8 cellular contexts compared by ENCODE assay signal in genomic region chr7:102512642-102513221, GRCh38. TPM values are rescaled to one million over a fixed set of nuclear protein-coding genes. Genes with fewer than 3 reads are reported as not detected.
DNase-seq lines count a peak whose midpoint lies in the region; ATAC-seq and TF ChIP-seq lines count a peak whose summit lies in the region.
"Not testable (repeated sequence)": the region's sequence is repeated elsewhere in the genome, so short reads cannot be mapped to it uniquely, and the experiment has no call there.

No MANE protein-coding gene starts in this region.

- not testable (repeated sequence) for H2AFZ ChIP-seq in mammary epithelial cell (ENCODE audit: low read depth, low read length)

- TF ChIP-seq CTCF in WERI-Rb-1 (IDR thresholded peaks at IDR 0.05; ENCODE audit: low read depth, low read length); mammary epithelial cell (conservative IDR thresholded peaks at IDR 0.05 in 1 of 2, IDR thresholded peaks at IDR 0.05 in 1 of 2; ENCODE audit: extremely low read depth in 1 of 2, insufficient read depth in 1 of 2, low read depth in 1 of 2, low read length in 2 of 2); fibroblast of villous mesenchyme (IDR thresholded peaks at IDR 0.05; ENCODE audit: insufficient read depth, low read depth, low read length); left lung (IDR thresholded peaks at IDR 0.05); progenitor cell of endocrine pancreas (IDR thresholded peaks at IDR 0.05; ENCODE audit: unreplicated experiment): not testable (repeated sequence)

- not testable (repeated sequence) for H3K79me2 ChIP-seq in mammary epithelial cell (ENCODE audit: insufficient read depth, low read length)

- H3K27me3 Mint-ChIP-seq in progenitor cell of endocrine pancreas, result not testable (repeated sequence)

- dilution Hi-C loops in mammary epithelial cell (cut with HindIII; ENCODE audit: low sequenced_read_pairs), result not testable (repeated sequence)

- peak; percentile 1 for ATAC-seq in left lung

- not testable (repeated sequence) for H3K27me3 ChIP-seq in HUES6 (ENCODE audit: control insufficient read depth, insufficient read depth, low read length); WERI-Rb-1 (ENCODE audit: insufficient read depth, low read depth, severe bottlenecking); mammary epithelial cell (ENCODE audit: insufficient read depth, low read length); left lung; thymus (ENCODE audit: control insufficient read depth, insufficient read depth)

- not testable (repeated sequence) for H3K27ac Mint-ChIP-seq in progenitor cell of endocrine pancreas

- H3K9me3 Mint-ChIP-seq in progenitor cell of endocrine pancreas (ENCODE audit: low read depth), result not testable (repeated sequence)

- H3K4me2 ChIP-seq in mammary epithelial cell (ENCODE audit: insufficient read depth, low read depth, low read length), result not testable (repeated sequence)

- H4K20me1 ChIP-seq in mammary epithelial cell (ENCODE audit: insufficient read depth, low read length), result not testable (repeated sequence)

- CTCF ChIA-PET in mammary epithelial cell (lab: Charles Lee; ENCODE audit: low non-redundant PET), result not testable (repeated sequence)

- H3K9ac ChIP-seq in HUES6 (ENCODE audit: low read length); mammary epithelial cell (ENCODE audit: insufficient read depth, low read length): not testable (repeated sequence)

- H3K4me3 ChIP-seq in HUES6 (ENCODE audit: low read depth, low read length) (peak overlapping the region; percentile 22; the same call in 1 of the 2 replicates), WERI-Rb-1 (ENCODE audit: low read depth, low read length) (peak overlapping the region; percentile 8), fibroblast of villous mesenchyme (ENCODE audit: low read depth, low read length) (peak overlapping the region; percentile 49), left lung (peak overlapping the region in 1 of 2 donors; percentile 28)
- H3K4me3 ChIP-seq in mammary epithelial cell (replicated peaks in 1 of 3; ENCODE audit: insufficient read depth in 1 of 3, low read depth in 2 of 3, low read length in 3 of 3); thymus (ENCODE audit: low read length): not testable (repeated sequence)

- H3K36me3 Mint-ChIP-seq in progenitor cell of endocrine pancreas (ENCODE audit: insufficient read depth), result not testable (repeated sequence)

- DNase-seq in COLO829 (ENCODE audit: low spot score) (peak; percentile 0), WERI-Rb-1 (peak; percentile 70), mammary epithelial cell (peak; percentile 0), fibroblast of villous mesenchyme (ENCODE audit: low read depth) (peak; percentile 78), left lung (peak; percentile 40 to 64), progenitor cell of endocrine pancreas (ENCODE audit: low spot score, unreplicated experiment) (peak; percentile 6)

- not testable (repeated sequence) for H3K4me1 ChIP-seq in HUES6 (ENCODE audit: control insufficient read depth, insufficient read depth, low read length); mammary epithelial cell (ENCODE audit: insufficient read depth, low read length); left lung; thymus (ENCODE audit: control insufficient read depth, insufficient read depth, low read length)

- H3K36me3 ChIP-seq in HUES6 (ENCODE audit: control insufficient read depth, insufficient read depth, low read length); WERI-Rb-1; mammary epithelial cell (ENCODE audit: insufficient read depth, low read length); left lung; thymus (ENCODE audit: control insufficient read depth, insufficient read depth): not testable (repeated sequence)

- H3K27ac ChIP-seq in HUES6 (ENCODE audit: low read depth, low read length); WERI-Rb-1; mammary epithelial cell (ENCODE audit: insufficient read depth, low read depth, low read length): not testable (repeated sequence)
- H3K27ac ChIP-seq in left lung, result peak overlapping the region; percentile 47 to 75
- H3K27ac ChIP-seq in thymus (ENCODE audit: low read depth), result peak overlapping the region; percentile 85

- not testable (repeated sequence) for H3K4me1 Mint-ChIP-seq in progenitor cell of endocrine pancreas (ENCODE audit: low read depth)

- not testable (repeated sequence) for BruUV-seq in mammary epithelial cell (replicated peaks; lab: Mats Ljungman, UMichigan)

- not testable (repeated sequence) for H3K9me3 ChIP-seq in HUES6 (ENCODE audit: control insufficient read depth, insufficient read depth, low read depth, low read length); WERI-Rb-1 (ENCODE audit: severe bottlenecking); mammary epithelial cell (replicated peaks; ENCODE audit: insufficient read depth, low read length); left lung; thymus (ENCODE audit: control insufficient read depth)

- intact Hi-C loops in mammary epithelial cell (cut with micrococcal nuclease); left lung (cut with DNase I): not testable (repeated sequence)

- WGBS in mammary epithelial cell (ENCODE audit: low coverage, missing lambda C conversion rate), result 19% methylated on average over 4 of the region's 5 CpGs
- 51% methylated on average over 5 of the region's 5 CpGs for WGBS in thymus

- not testable (repeated sequence) for H3K4me3 Mint-ChIP-seq in progenitor cell of endocrine pancreas (ENCODE audit: low read depth)

- in situ Hi-C loops in mammary epithelial cell (cut with MboI; ENCODE audit: low sequenced_read_pairs in 2 of 2), result not testable (repeated sequence)

RNA-seq across cellular contexts. Expression of gene RASA4B, which starts 4.8 kb away (rescaled TPM):
- total RNA-seq in mammary epithelial cell (under 1 TPM; 0.67 to 0.75 TPM), fibroblast of villous mesenchyme (2.3 and 3.5 TPM in 2 replicates), left lung (10 to 100 TPM; 18.1 to 18.5 TPM), progenitor cell of endocrine pancreas (8.7 and 10.8 TPM in 2 replicates)
- polyA plus RNA-seq in mammary epithelial cell (0.51 TPM), thymus (14.7 TPM)
- 0.67 TPM for polyA minus RNA-seq in mammary epithelial cell

RNA-seq across cellular contexts. Expression of gene UPK3BL2, which starts 30.8 kb away (rescaled TPM):
- total RNA-seq in mammary epithelial cell, result 10 to 100 TPM in 1 of 2 donors, 1 to 10 TPM in 1; 1.3 to 18.8 TPM
- 3.2 TPM for polyA plus RNA-seq in mammary epithelial cell
- not detected for polyA minus RNA-seq in mammary epithelial cell
- 3.2 and 4.7 TPM in 2 replicates for total RNA-seq in fibroblast of villous mesenchyme
- total RNA-seq in left lung, result 10 to 100 TPM; 12.7 to 22.0 TPM
- 9.4 and 13.4 TPM in 2 replicates for total RNA-seq in progenitor cell of endocrine pancreas
- 28.2 TPM for polyA plus RNA-seq in thymus

RNA-seq across cellular contexts. Expression of gene POLR2J, which starts 34.0 kb away (rescaled TPM):
- total RNA-seq in mammary epithelial cell (10 to 100 TPM; 19.3 to 50.5 TPM), fibroblast of villous mesenchyme (28.0 and 34.5 TPM in 2 replicates), left lung (10 to 100 TPM; 30.5 to 39.0 TPM), progenitor cell of endocrine pancreas (48.6 and 50.5 TPM in 2 replicates)
- polyA plus RNA-seq in mammary epithelial cell (75.1 TPM), thymus (67.1 TPM)
- polyA minus RNA-seq in mammary epithelial cell, result 5.2 TPM

RNA-seq across cellular contexts. Expression of gene SPDYE2, which starts 38.3 kb away (rescaled TPM):
- total RNA-seq in mammary epithelial cell, result not detected
- not detected for polyA plus RNA-seq in mammary epithelial cell
- polyA minus RNA-seq in mammary epithelial cell, result not detected
- not detected in 2 replicates for total RNA-seq in fibroblast of villous mesenchyme
- not detected for total RNA-seq in left lung
- not detected in 2 replicates for total RNA-seq in progenitor cell of endocrine pancreas
- polyA plus RNA-seq in thymus, result 0.05 TPM

RNA-seq across cellular contexts. Expression of gene LRWD1, which starts 47.9 kb away (rescaled TPM):
- 10 to 100 TPM; 17.8 to 18.3 TPM for total RNA-seq in mammary epithelial cell
- polyA plus RNA-seq in mammary epithelial cell, result 18.0 TPM
- 10.0 TPM for polyA minus RNA-seq in mammary epithelial cell
- total RNA-seq in fibroblast of villous mesenchyme, result 22.9 and 37.7 TPM in 2 replicates
- total RNA-seq in left lung, result 10 to 100 TPM; 12.9 to 16.6 TPM
- total RNA-seq in progenitor cell of endocrine pancreas, result 27.7 and 31.8 TPM in 2 replicates
- polyA plus RNA-seq in thymus, result 19.9 TPM

Comparison
In these comparisons a context has a peak if more than half of its experiments do, and no peak if none do; other contexts are left out.
1. DNase-seq: peak in every context shown above with its lines; median percentile 78 in fibroblast of villous mesenchyme; 70 in WERI-Rb-1; 52 in left lung; 6 in progenitor cell of endocrine pancreas; 0 in COLO829; 0 in mammary epithelial cell.